Comparison of ENCODE assay signal across 31 cellular contexts in genomic region chr17:4753392-4753791, GRCh38. TPM values are rescaled to one million over a fixed set of nuclear protein-coding genes. Genes with fewer than 3 reads are reported as not detected.
DNase-seq lines count a peak whose midpoint lies in the region; ATAC-seq, FAIRE-seq and TF ChIP-seq lines count a peak whose summit lies in the region.
"Had no signal": no experiment of that assay in that cellular context is flagged by ENCODE, and none has a peak within 500 bp of the region (broad histone marks: within the 10 kb centered on the region; RNA-seq: fewer than 3 reads in every experiment).

No MANE protein-coding gene starts in this region.

- no peaks in the 10 kb centered on the region for H3K36me3 ChIP-seq in H1 (ENCODE audit: control insufficient read depth in 2 of 4, insufficient read depth in 4 of 4, low read length in 3 of 4)
- no peaks in the 10 kb centered on the region for H3K36me3 ChIP-seq in trophoblast cell (ENCODE audit: control insufficient read depth in 1 of 2, insufficient read depth in 2 of 2, low read length in 2 of 2)
- H3K36me3 ChIP-seq: BE2C, BLaER1 had no signal

- H3K4me2 ChIP-seq in H1 (ENCODE audit: insufficient read depth in 1 of 2, low read depth in 2 of 2, low read length in 2 of 2) (no peak overlapping the region), trophoblast cell (ENCODE audit: low read length) (no peak overlapping the region)
- H3K4me2 ChIP-seq: BLaER1 had no signal

- H4K20me1 ChIP-seq in H1 (replicated peaks in 1 of 2; ENCODE audit: control insufficient read depth in 1 of 2, insufficient read depth in 2 of 2, low read length in 2 of 2), result no peaks in the 10 kb centered on the region
- H4K20me1 ChIP-seq: BLaER1 had no signal

- no peak overlapping the region for H4K5ac ChIP-seq in H1 (ENCODE audit: insufficient read length, low read depth, low read length)

- no peak for TF ChIP-seq EP300 in H1 (IDR thresholded peaks at IDR 0.05; ENCODE audit: borderline replicate concordance in 1 of 2, low read depth in 2 of 2, low read length in 2 of 2)

- no peak overlapping the region for H4K8ac ChIP-seq in H1 (ENCODE audit: extremely low read depth, insufficient read depth, low read length)
- no peak overlapping the region for H4K8ac ChIP-seq in trophoblast cell (ENCODE audit: low read depth, low read length)

- no peak overlapping the region for H2BK5ac ChIP-seq in H1 (ENCODE audit: low read depth, low read length)
- H2BK5ac ChIP-seq in trophoblast cell (ENCODE audit: low read depth, low read length, poor library complexity), result no peak overlapping the region

- H2AFZ ChIP-seq in H1 (ENCODE audit: low read length) (0 out of 2 replicates have a peak overlapping the region, but pooled peaks have one; percentile 64), trophoblast cell (ENCODE audit: insufficient read depth, low read length, poor library complexity) (no peak overlapping the region)

- H2BK12ac ChIP-seq in H1 (ENCODE audit: low read depth, low read length) (no peak overlapping the region), trophoblast cell (ENCODE audit: low read length) (no peak overlapping the region)

- H3K27ac ChIP-seq in H1 (ENCODE audit: low read depth, low read length) (no peak overlapping the region), trophoblast cell (ENCODE audit: low read depth, low read length) (no peak overlapping the region)
- H3K27ac ChIP-seq: BLaER1 had no signal

- peaks cover 6% of the 10 kb centered on the region for H3K4me1 Mint-ChIP-seq in WTC11

- H3K23me2 ChIP-seq in H1 (ENCODE audit: low read depth, low read length), result no peaks in the 10 kb centered on the region; the same call in 1 of the 2 replicates

- TF ChIP-seq POLR2A in H1 (IDR thresholded peaks at IDR 0.05; ENCODE audit: control extremely low read depth in 1 of 2, low read depth in 2 of 2, low read length in 2 of 2), result no peak

- H3K9me3 ChIP-seq in H1 (ENCODE audit: insufficient read depth in 2 of 2, low read depth in 1 of 2, low read length in 1 of 2) (no peaks in the 10 kb centered on the region), trophoblast cell (ENCODE audit: insufficient read depth, low read depth, low read length) (no peaks in the 10 kb centered on the region)
- H3K9me3 ChIP-seq: BE2C, BLaER1 had no signal

- WGBS in H1 (ENCODE audit: extremely low coverage in 1 of 2, insufficient coverage in 1 of 2, insufficient read length in 1 of 2, insufficient replicate concordance in 2 of 2, low coverage in 1 of 2, low lambda C conversion rate in 2 of 2, missing lambda C conversion rate in 1 of 2), 2 experiments, result 100% methylated on average over 1 of the region's 1 CpG; no CpG with 5 or more reads in 1 of the 2 experiments
- no CpG with 5 or more reads among the region's 1 CpG for WGBS in trophoblast cell (ENCODE audit: extremely low coverage, insufficient coverage, insufficient read length)

- TF ChIP-seq RAD21 in H1 (IDR thresholded peaks at IDR 0.05 in 1 of 2, conservative IDR thresholded peaks at IDR 0.05 in 1 of 2; ENCODE audit: low read depth in 2 of 2, low read length in 2 of 2), result no peak

- POLR2A ChIA-PET in WTC11 (lab: Charles Lee) (interaction anchor here (0.6 kb wide), 1 partner anchor 27 kb away, joined by 3 read pairs; no protein-coding TSS in a partner anchor), H1 (lab: Charles Lee; ENCODE audit: partially characterized antibody) (interaction anchor here (0.8 to 1.0 kb wide), 2 partner anchors 9 to 10 kb away, joined by 3 to 5 read pairs; no protein-coding TSS in a partner anchor)

- H3K4ac ChIP-seq in H1 (replicated peaks; ENCODE audit: insufficient read length, low read depth, low read length) (no peak overlapping the region), trophoblast cell (ENCODE audit: low read depth, low read length) (no peak overlapping the region)

- H3K18ac ChIP-seq in H1 (ENCODE audit: extremely low read depth, low read length) (no peak overlapping the region), trophoblast cell (ENCODE audit: low read length) (no peak overlapping the region)

- CTCF ChIA-PET in WTC11 (lab: Charles Lee) (interaction anchor here (1.0 kb wide), 1 partner anchor 48 kb away, joined by 3 read pairs; no protein-coding TSS in a partner anchor), H1 (lab: Charles Lee; ENCODE audit: partially characterized antibody) (interaction anchor here (1.4 to 1.7 kb wide), 2 partner anchors 30 to 36 kb away, joined by 3 to 5 read pairs; partner anchors contain the start of gene GLTPD2)

- peaks cover 7% of the 10 kb centered on the region; the same call in 1 of the 2 replicates for H3K27me3 Mint-ChIP-seq in WTC11 (ENCODE audit: low read depth)

- H3K79me2 ChIP-seq in H1 (ENCODE audit: control insufficient read depth in 1 of 2, insufficient read depth in 2 of 2, low read length in 2 of 2) (no peaks in the 10 kb centered on the region), trophoblast cell (ENCODE audit: control insufficient read depth, insufficient read depth, low read length, poor library complexity) (no peaks in the 10 kb centered on the region)

- H3K4me3 Mint-ChIP-seq in WTC11, result no peak overlapping the region
- H3K4me3 Mint-ChIP-seq: CD4-positive, alpha-beta memory T cell; CD4-positive, CD25-positive, alpha-beta regulatory T cell; CD8-positive, alpha-beta memory T cell had no signal

- H2AK5ac ChIP-seq in H1 (ENCODE audit: low read depth, low read length) (no peak overlapping the region), trophoblast cell (ENCODE audit: low read length) (no peak overlapping the region)

- DNase-seq in WTC11 (ENCODE audit: low spot score), result no peak
- DNase-seq in H1 (ENCODE audit: low read depth in 1 of 2, low spot score in 2 of 2), result no peak
- no peak for DNase-seq in trophoblast cell
- DNase-seq in HuH-7 (ENCODE audit: low spot score), result no peak
- DNase-seq: 8988T; ACHN; BE2C; C1 segment of cervical spinal cord; CD4-positive, alpha-beta memory T cell; CD4-positive, CD25-positive, alpha-beta regulatory T cell; CD8-positive, alpha-beta memory T cell; COR-L47; DMS 273 treated with DMSO at 0.1 percent for 48 hours; DMS153; DMS53; DMS79; DND-41; EL; GDM1 had no signal

- no peaks in the 10 kb centered on the region for H3K9me3 Mint-ChIP-seq in WTC11
- H3K9me3 Mint-ChIP-seq: CD14-positive monocyte; CD4-positive, alpha-beta memory T cell; CD4-positive, CD25-positive, alpha-beta regulatory T cell; CD8-positive, alpha-beta memory T cell had no signal

- no peak for ATAC-seq in WTC11
- no peak for ATAC-seq in GM18517 (IDR thresholded peaks at IDR 0.05; ENCODE audit: unreplicated experiment)
- no peak for ATAC-seq in HG02642 (IDR thresholded peaks at IDR 0.05; ENCODE audit: poor library complexity, unreplicated experiment)
- ATAC-seq: GM12878 had no signal

- H3K9ac ChIP-seq in H1 (replicated peaks in 1 of 4; ENCODE audit: extremely low read depth in 1 of 4, low read depth in 3 of 4, low read length in 3 of 4) (no peak overlapping the region), trophoblast cell (ENCODE audit: low read length) (no peak overlapping the region)
- H3K9ac ChIP-seq: BLaER1 had no signal

- H3K27me3 ChIP-seq in H1 (replicated peaks in 1 of 4; ENCODE audit: control insufficient read depth in 3 of 4, extremely low read depth in 1 of 4, insufficient read depth in 3 of 4, low read length in 3 of 4) (no peaks in the 10 kb centered on the region; a peak in 1 of 7 replicates), trophoblast cell (ENCODE audit: insufficient read depth, low read length) (no peaks in the 10 kb centered on the region)
- H3K27me3 ChIP-seq: BLaER1 had no signal

- no peak for FAIRE-seq in H1 (lab: Jason Lieb, UNC)
- FAIRE-seq: A204.1, GM12878, GM12892, GM18507 had no signal

- no peak overlapping the region for H3K56ac ChIP-seq in H1 (replicated peaks; ENCODE audit: insufficient read length, low read depth, low read length)

- H3K14ac ChIP-seq in H1 (ENCODE audit: insufficient read length) (no peak overlapping the region), trophoblast cell (ENCODE audit: low read length) (no peak overlapping the region)

- H2BK120ac ChIP-seq in H1 (replicated peaks; ENCODE audit: low read depth, low read length) (no peak overlapping the region), trophoblast cell (ENCODE audit: insufficient read depth, low read length, poor library complexity) (no peak overlapping the region)

- H2BK20ac ChIP-seq in H1 (ENCODE audit: low read length), result no peak overlapping the region

- no peak overlapping the region for H3K27ac Mint-ChIP-seq in WTC11
- H3K27ac Mint-ChIP-seq: CD14-positive monocyte; CD4-positive, CD25-positive, alpha-beta regulatory T cell had no signal

- H3K4me1 ChIP-seq in H1 (replicated peaks in 1 of 4; ENCODE audit: control insufficient read depth in 3 of 4, insufficient read depth in 4 of 4, low read length in 3 of 4), result no peaks in the 10 kb centered on the region
- H3K4me1 ChIP-seq in trophoblast cell (ENCODE audit: control insufficient read depth in 1 of 2, insufficient read depth in 2 of 2, low read length in 2 of 2), result no peaks in the 10 kb centered on the region
- H3K4me1 ChIP-seq: BE2C had no signal

- H3K4me3 ChIP-seq in H1 (ENCODE audit: extremely low read depth in 1 of 4, insufficient read depth in 2 of 4, low read depth in 3 of 4, low read length in 4 of 4), result no peak overlapping the region
- no peak overlapping the region for H3K4me3 ChIP-seq in trophoblast cell (ENCODE audit: low read depth, low read length)
- H3K4me3 ChIP-seq: BLaER1, GM12878 had no signal

- H4K12ac ChIP-seq in trophoblast cell (ENCODE audit: low read depth, low read length), result no peak overlapping the region

- H3K36me3 Mint-ChIP-seq in WTC11, result no peaks in the 10 kb centered on the region
- H3K36me3 Mint-ChIP-seq: CD14-positive monocyte; CD4-positive, alpha-beta memory T cell; CD4-positive, CD25-positive, alpha-beta regulatory T cell; CD8-positive, alpha-beta memory T cell had no signal

- no peak for TF ChIP-seq CTCF in WTC11 (IDR thresholded peaks at IDR 0.05)
- TF ChIP-seq CTCF in H1 (IDR thresholded peaks at IDR 0.05; ENCODE audit: control extremely low read depth in 1 of 3, insufficient read depth in 1 of 3, low read depth in 1 of 3, low read length in 3 of 3), result no peak

- no peak overlapping the region for H4K91ac ChIP-seq in H1 (replicated peaks; ENCODE audit: insufficient read length, low read length)
- H4K91ac ChIP-seq in trophoblast cell (ENCODE audit: low read depth, low read length), result no peak overlapping the region

- H3K23ac ChIP-seq in H1 (ENCODE audit: insufficient read length), result no peak overlapping the region
- H3K23ac ChIP-seq in trophoblast cell (ENCODE audit: low read length), result peak overlapping the region; percentile 94

- no peak overlapping the region for H2BK15ac ChIP-seq in H1 (ENCODE audit: low read length)

- H3K79me1 ChIP-seq in H1 (ENCODE audit: low read depth, low read length) (no peaks in the 10 kb centered on the region), trophoblast cell (ENCODE audit: low read length) (no peaks in the 10 kb centered on the region)

RNA-seq across cellular contexts. Expression of gene CXCL16, which starts 13.7 kb away (rescaled TPM):
- 3.2 to 3.8 TPM (median 3.5 TPM) in 3 replicates for total RNA-seq in WTC11 (2021)
- total RNA-seq in H1 (2021; fragmentation: NEBNext Ultra II Directional; extraction: Animal tissue kit (Norgen Biotek cat#: 25700)), result 3.5 and 3.9 TPM in 2 replicates
- polyA plus RNA-seq in H1 (2011; rRNA removed), result 4.8 and 5.2 TPM in 2 replicates
- polyA plus RNA-seq in H1 (2011; cell fraction: cytosol; rRNA removed), result 2.7 TPM
- 3.3 TPM for polyA plus RNA-seq in H1 (2011; cell fraction: nucleus; rRNA removed)
- 2.8 to 6.5 TPM (median 4.1 TPM) in 4 replicates for polyA plus RNA-seq in H1 (2012, experiment 1 of 2)
- 4.2 TPM for polyA plus RNA-seq in H1 (2012, experiment 2 of 2)
- 5.0 TPM for polyA plus RNA-seq in H1 (2013, experiment 1 of 2)
- 6.1 TPM for polyA plus RNA-seq in H1 (2013, experiment 2 of 2)
- 2.1 and 2.4 TPM in 2 replicates for polyA minus RNA-seq in H1 (2011; rRNA and poly(A)+ RNA removed)
- polyA minus RNA-seq in H1 (2011; cell fraction: cytosol; rRNA and poly(A)+ RNA removed), result 2.0 TPM
- 1.2 TPM for polyA minus RNA-seq in H1 (2011; cell fraction: nucleus; rRNA and poly(A)+ RNA removed)
- polyA plus RNA-seq in trophoblast cell (2013), result 1.4 and 2.1 TPM in 2 replicates
- total RNA-seq: G401 had no signal

RNA-seq across cellular contexts. Expression of gene ZMYND15, which starts 13.8 kb away (rescaled TPM):
- 0.39 to 0.71 TPM (median 0.63 TPM) in 3 replicates for total RNA-seq in WTC11 (2021)
- total RNA-seq in H1 (2021; fragmentation: NEBNext Ultra II Directional; extraction: Animal tissue kit (Norgen Biotek cat#: 25700)), result 0.48 and 0.58 TPM in 2 replicates
- 0.53 and 0.86 TPM in 2 replicates for polyA plus RNA-seq in H1 (2011; rRNA removed)
- polyA plus RNA-seq in H1 (2011; cell fraction: cytosol; rRNA removed), result 0.58 TPM
- polyA plus RNA-seq in H1 (2011; cell fraction: nucleus; rRNA removed), result 1.5 TPM
- 0.52 to 0.78 TPM (median 0.60 TPM) in 4 replicates for polyA plus RNA-seq in H1 (2012, experiment 1 of 2)
- 0.37 TPM for polyA plus RNA-seq in H1 (2012, experiment 2 of 2)
- polyA plus RNA-seq in H1 (2013, experiment 1 of 2), result 0.57 TPM
- polyA plus RNA-seq in H1 (2013, experiment 2 of 2), result 0.31 TPM
- 0.10 and 0.19 TPM in 2 replicates for polyA minus RNA-seq in H1 (2011; rRNA and poly(A)+ RNA removed)
- not detected for polyA minus RNA-seq in H1 (2011; cell fraction: cytosol; rRNA and poly(A)+ RNA removed)
- not detected for polyA minus RNA-seq in H1 (2011; cell fraction: nucleus; rRNA and poly(A)+ RNA removed)
- polyA plus RNA-seq in trophoblast cell (2013), result 0.01 and 0.03 TPM in 2 replicates
- total RNA-seq: Daoy, G401 had no signal
- polyA plus RNA-seq: CD4-positive, CD25-positive, alpha-beta regulatory T cell; CD8-positive, alpha-beta memory T cell had no signal

RNA-seq across cellular contexts. Expression of gene TM4SF5, which starts 18.3 kb away (rescaled TPM):
- not detected in 3 replicates for total RNA-seq in WTC11 (2021)
- not detected in 2 replicates for total RNA-seq in H1 (2021; fragmentation: NEBNext Ultra II Directional; extraction: Animal tissue kit (Norgen Biotek cat#: 25700))
- polyA plus RNA-seq in H1 (2011; rRNA removed), result not detected in 2 replicates
- 0.09 TPM for polyA plus RNA-seq in H1 (2011; cell fraction: cytosol; rRNA removed)
- polyA plus RNA-seq in H1 (2011; cell fraction: nucleus; rRNA removed), result not detected
- polyA plus RNA-seq in H1 (2012, experiment 1 of 2), result not detected in 4 replicates
- polyA plus RNA-seq in H1 (2012, experiment 2 of 2), result not detected
- not detected for polyA plus RNA-seq in H1 (2013, experiment 1 of 2)
- not detected for polyA plus RNA-seq in H1 (2013, experiment 2 of 2)
- not detected in 2 replicates for polyA minus RNA-seq in H1 (2011; rRNA and poly(A)+ RNA removed)
- not detected for polyA minus RNA-seq in H1 (2011; cell fraction: cytosol; rRNA and poly(A)+ RNA removed)
- polyA minus RNA-seq in H1 (2011; cell fraction: nucleus; rRNA and poly(A)+ RNA removed), result not detected
- not detected in 2 replicates for polyA plus RNA-seq in trophoblast cell (2013)
- total RNA-seq: A673; CD4-positive, alpha-beta memory T cell; CD4-positive, CD25-positive, alpha-beta regulatory T cell; CD8-positive, alpha-beta memory T cell; Daoy; G401 had no signal
- polyA plus RNA-seq: AG04450; CD14-positive monocyte; CD4-positive, alpha-beta memory T cell; CD4-positive, CD25-positive, alpha-beta regulatory T cell; CD8-positive, alpha-beta memory T cell; GM12878 had no signal

RNA-seq across cellular contexts. Expression of gene MED11, which starts 22.2 kb away (rescaled TPM):
- 18.6 to 21.3 TPM (median 21.2 TPM) in 3 replicates for total RNA-seq in WTC11 (2021)
- 18.8 and 21.6 TPM in 2 replicates for total RNA-seq in H1 (2021; fragmentation: NEBNext Ultra II Directional; extraction: Animal tissue kit (Norgen Biotek cat#: 25700))
- 36.0 and 40.0 TPM in 2 replicates for polyA plus RNA-seq in H1 (2011; rRNA removed)
- 50.7 TPM for polyA plus RNA-seq in H1 (2011; cell fraction: cytosol; rRNA removed)
- 36.1 TPM for polyA plus RNA-seq in H1 (2011; cell fraction: nucleus; rRNA removed)
- 28.8 to 32.1 TPM (median 30.9 TPM) in 4 replicates for polyA plus RNA-seq in H1 (2012, experiment 1 of 2)
- polyA plus RNA-seq in H1 (2012, experiment 2 of 2), result 20.6 TPM
- 29.2 TPM for polyA plus RNA-seq in H1 (2013, experiment 1 of 2)
- 28.5 TPM for polyA plus RNA-seq in H1 (2013, experiment 2 of 2)
- 21.6 and 26.4 TPM in 2 replicates for polyA minus RNA-seq in H1 (2011; rRNA and poly(A)+ RNA removed)
- polyA minus RNA-seq in H1 (2011; cell fraction: cytosol; rRNA and poly(A)+ RNA removed), result 10.7 TPM
- 13.5 TPM for polyA minus RNA-seq in H1 (2011; cell fraction: nucleus; rRNA and poly(A)+ RNA removed)
- polyA plus RNA-seq in trophoblast cell (2013), result 20.5 and 21.8 TPM in 2 replicates

RNA-seq across cellular contexts. Expression of gene VMO1, which starts 32.8 kb away (rescaled TPM):
- total RNA-seq in WTC11 (2021), result 1.2 to 2.1 TPM (median 1.7 TPM) in 3 replicates
- total RNA-seq in H1 (2021; fragmentation: NEBNext Ultra II Directional; extraction: Animal tissue kit (Norgen Biotek cat#: 25700)), result not detected in 2 replicates
- 0.30 and 0.78 TPM in 2 replicates for polyA plus RNA-seq in H1 (2011; rRNA removed)
- 0.65 TPM for polyA plus RNA-seq in H1 (2011; cell fraction: cytosol; rRNA removed)
- 0.60 TPM for polyA plus RNA-seq in H1 (2011; cell fraction: nucleus; rRNA removed)
- polyA plus RNA-seq in H1 (2012, experiment 1 of 2), result 0.36 to 1.1 TPM in 2 of 4 replicates, not detected in the others
- not detected for polyA plus RNA-seq in H1 (2012, experiment 2 of 2)
- 0.47 TPM for polyA plus RNA-seq in H1 (2013, experiment 1 of 2)
- polyA plus RNA-seq in H1 (2013, experiment 2 of 2), result 0.42 TPM
- polyA minus RNA-seq in H1 (2011; rRNA and poly(A)+ RNA removed), result not detected in 2 replicates
- polyA minus RNA-seq in H1 (2011; cell fraction: cytosol; rRNA and poly(A)+ RNA removed), result not detected
- not detected for polyA minus RNA-seq in H1 (2011; cell fraction: nucleus; rRNA and poly(A)+ RNA removed)
- 0.47 and 0.77 TPM in 2 replicates for polyA plus RNA-seq in trophoblast cell (2013)
- total RNA-seq: CD4-positive, CD25-positive, alpha-beta regulatory T cell; CD8-positive, alpha-beta memory T cell; Daoy; G401 had no signal
- polyA plus RNA-seq: AG04450; CD4-positive, alpha-beta memory T cell; CD8-positive, alpha-beta memory T cell had no signal
